Comparison of ENCODE assay signal across 13 cellular contexts in genomic region chr13:110361365-110361911, GRCh38. TPM values are rescaled to one million over a fixed set of nuclear protein-coding genes. Genes with fewer than 3 reads are reported as not detected.
A peak's percentile ranks its signal among the peaks of the same experiment; 100 is the strongest.
DNase-seq lines count a peak whose midpoint lies in the region; ATAC-seq and TF ChIP-seq lines count a peak whose summit lies in the region.
"Had no signal": no experiment of that assay in that cellular context is flagged by ENCODE, and none has a peak within 500 bp of the region (broad histone marks: within the 10 kb centered on the region; RNA-seq: fewer than 3 reads in every experiment).

No MANE protein-coding gene starts in this region.

- no peaks in the 10 kb centered on the region for H3K27me3 ChIP-seq in lung (ENCODE audit: control insufficient read depth, insufficient read depth)
- H3K27me3 ChIP-seq in stomach smooth muscle (ENCODE audit: control insufficient read depth in 1 of 2, insufficient read depth in 2 of 2, low read length in 2 of 2): no peaks in the 10 kb centered on the region
- H3K27me3 ChIP-seq in HAP-1 (ENCODE audit: low read depth): peaks cover 3% of the 10 kb centered on the region; the same call in 1 of the 2 replicates

- peak overlapping the region; percentile 54 to 58 for H3K9ac ChIP-seq in stomach smooth muscle (ENCODE audit: low read length in 2 of 2)

- peak overlapping the region; percentile 52 to 69 for H3K27ac ChIP-seq in lung (ENCODE audit: low read depth in 1 of 2, low read length in 1 of 2)
- H3K27ac ChIP-seq in stomach smooth muscle (ENCODE audit: low read length): peak overlapping the region; percentile 95
- H3K27ac ChIP-seq: HL-60 had no signal

- ATAC-seq in lung (ENCODE audit: insufficient read depth, low FRiP score): peak; percentile 44

- WGBS in lung, 2 donors: 44 to 54% methylated on average over 10 of the region's 10 CpGs

- no peak overlapping the region for H3K4me3 ChIP-seq in lung
- no peak overlapping the region for H3K4me3 ChIP-seq in stomach smooth muscle (ENCODE audit: low read length in 2 of 2)
- H3K4me3 ChIP-seq in HAP-1: no peak overlapping the region

- DNase-seq in HT-29 (ENCODE audit: low spot score) (peak; percentile 52), epidermal melanocyte (ENCODE audit: insufficient read length, low spot score) (peak; percentile 23), lung (ENCODE audit: low spot score) (no peak), HAP-1 (ENCODE audit: low spot score in 2 of 2) (no peak), SHP77 (lab: John Stamatoyannopoulos, UW) (no peak), iPS-NIHi7 (ENCODE audit: extremely low spot score) (no peak)
- no peak for DNase-seq in activated T-cell treated with anti-CD3 and anti-CD28 coated beads, Interleukin-2, amount 50 U/mL, for 48 hours
- DNase-seq: amniotic stem cell; NCI-H1694 treated with DMSO at 0.1 percent for 48 hours; SIG-M5; stimulated activated CD4-positive, alpha-beta T cell treated with anti-CD3 and anti-CD28 coated beads, Interleukin-2, amount 100 ng/mL, for 24 hours had no signal

- no peak for TF ChIP-seq CTCF in lung (IDR thresholded peaks at IDR 0.05; ENCODE audit: control extremely low read depth, extremely low read depth)

- H3K9me3 ChIP-seq in lung (ENCODE audit: control insufficient read depth in 2 of 2, insufficient read depth in 1 of 2, low read length in 1 of 2) (no peaks in the 10 kb centered on the region), stomach smooth muscle (ENCODE audit: control insufficient read depth in 2 of 2, low read length in 2 of 2) (no peaks in the 10 kb centered on the region), HAP-1 (no peaks in the 10 kb centered on the region)

- peaks cover 3 to 9% of the 10 kb centered on the region in 2 donors for H3K4me1 ChIP-seq in lung (ENCODE audit: control insufficient read depth in 2 of 2, insufficient read depth in 2 of 2, low read length in 2 of 2)
- peaks cover 51% of the 10 kb centered on the region for H3K4me1 ChIP-seq in stomach smooth muscle (ENCODE audit: control insufficient read depth, insufficient read depth, low read length)
- no peaks in the 10 kb centered on the region for H3K4me1 ChIP-seq in HAP-1

- in situ Hi-C loops in HAP-1 (cut with MboI; ENCODE audit: low sequenced_read_pairs): no loop called here

- H3K36me3 ChIP-seq in lung (ENCODE audit: control insufficient read depth in 2 of 2, insufficient read depth in 2 of 2, low read length in 2 of 2) (peaks cover 0 to 2% of the 10 kb centered on the region in 2 donors), stomach smooth muscle (ENCODE audit: control insufficient read depth in 2 of 2, insufficient read depth in 2 of 2, low read length in 2 of 2) (peaks cover 19 to 24% of the 10 kb centered on the region in 2 donors), HAP-1 (replicated peaks) (no peaks in the 10 kb centered on the region)

RNA-seq across cellular contexts. Expression of gene COL4A2, which starts 54.4 kb away (rescaled TPM):
- 38.4 and 44.2 TPM in 2 replicates for total RNA-seq in HT-29 (2014; rRNA removed; shearing (Covaris generic))
- 100 to 1,000 TPM; 414 to 627 TPM for total RNA-seq in lung
- polyA plus RNA-seq in lung: 100 to 1,000 TPM; 169 to 264 TPM

RNA-seq across cellular contexts. Expression of gene COL4A1, which starts 54.5 kb away (rescaled TPM):
- total RNA-seq in HT-29 (2014; rRNA removed; shearing (Covaris generic)): 0.10 and 0.29 TPM in 2 replicates
- total RNA-seq in lung: 1,000 to 10,000 TPM in 1 of 2 donors, 100 to 1,000 TPM in 1; 326 to 1,051 TPM
- 100 to 1,000 TPM; 114 to 310 TPM for polyA plus RNA-seq in lung

Comparison
In these comparisons a context has a peak if more than half of its experiments do, and no peak if none do; other contexts are left out.
1. DNase-seq: peak in HT-29 (single experiment) and epidermal melanocyte (single experiment); none in lung (single experiment), HAP-1 (0 of 2), SHP77 (0 of 2), iPS-NIHi7 (single experiment) and activated T-cell treated with anti-CD3 and anti-CD28 coated beads, Interleukin-2, amount 50 U/mL, for 48 hours (0 of 2).
2. RNA of gene COL4A1, which starts 54.5 kb away (total RNA-seq): 326 to 1,051 TPM in lung; 0.10 to 0.29 TPM in HT-29; every median in the first group is over 100 times any median in the second.